In the genomic region with DNA sequence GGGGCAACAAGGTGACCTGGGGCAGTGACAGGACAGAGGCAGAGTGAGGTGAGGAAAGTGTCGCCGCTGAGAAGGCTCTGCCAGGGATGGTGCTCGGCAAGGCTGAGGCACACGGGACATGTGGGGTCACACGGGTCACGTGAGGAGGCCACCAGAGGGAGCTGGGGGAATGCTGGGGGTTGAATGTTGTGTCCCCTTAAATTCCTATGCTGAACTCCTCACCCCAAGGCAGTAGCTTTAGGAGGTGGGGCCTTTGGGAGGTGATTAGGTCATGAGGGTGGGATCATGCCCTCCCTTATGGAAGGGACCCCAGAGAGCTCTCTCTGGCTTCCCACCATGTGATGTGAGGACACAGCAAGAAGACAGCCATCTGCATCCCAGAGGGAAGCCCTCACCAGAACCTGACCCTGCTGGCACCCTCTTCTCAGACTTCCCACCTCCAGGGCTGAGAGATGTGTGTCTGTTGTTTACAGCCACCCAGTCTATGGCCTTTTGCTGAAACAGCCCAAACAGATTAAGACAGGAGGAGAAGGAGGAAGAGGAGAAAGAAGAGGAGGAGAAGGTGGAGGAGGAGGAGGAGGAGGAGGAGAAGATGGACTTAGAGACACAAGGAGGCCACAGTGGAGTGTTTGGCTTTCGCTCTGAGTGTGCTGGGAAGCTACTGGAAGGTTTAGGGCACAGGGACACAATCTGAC, we compare ENCODE assay signal across 1 cellular context.
TF ChIP-seq lines count a peak whose summit lies in the region.

No MANE protein-coding gene starts in this region.

TF ChIP-seq in IMR-90, 13 proteins besides CTCF, POLR2A, EP300 and RAD21 (continued from another document):
- TF ChIP-seq, protein P1, sequence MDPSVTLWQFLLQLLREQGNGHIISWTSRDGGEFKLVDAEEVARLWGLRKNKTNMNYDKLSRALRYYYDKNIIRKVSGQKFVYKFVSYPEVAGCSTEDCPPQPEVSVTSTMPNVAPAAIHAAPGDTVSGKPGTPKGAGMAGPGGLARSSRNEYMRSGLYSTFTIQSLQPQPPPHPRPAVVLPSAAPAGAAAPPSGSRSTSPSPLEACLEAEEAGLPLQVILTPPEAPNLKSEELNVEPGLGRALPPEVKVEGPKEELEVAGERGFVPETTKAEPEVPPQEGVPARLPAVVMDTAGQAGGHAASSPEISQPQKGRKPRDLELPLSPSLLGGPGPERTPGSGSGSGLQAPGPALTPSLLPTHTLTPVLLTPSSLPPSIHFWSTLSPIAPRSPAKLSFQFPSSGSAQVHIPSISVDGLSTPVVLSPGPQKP (IDR thresholded peaks at IDR 0.05; ENCODE audit: borderline replicate concordance, low read depth, low read length), result no peak
- no peak for TF ChIP-seq NFE2L2 (IDR thresholded peaks at IDR 0.05; ENCODE audit: low read depth, low read length)
- no peak for TF ChIP-seq CHD1 (IDR thresholded peaks at IDR 0.05; ENCODE audit: low read depth, low read length)
- TF ChIP-seq, protein P2, sequence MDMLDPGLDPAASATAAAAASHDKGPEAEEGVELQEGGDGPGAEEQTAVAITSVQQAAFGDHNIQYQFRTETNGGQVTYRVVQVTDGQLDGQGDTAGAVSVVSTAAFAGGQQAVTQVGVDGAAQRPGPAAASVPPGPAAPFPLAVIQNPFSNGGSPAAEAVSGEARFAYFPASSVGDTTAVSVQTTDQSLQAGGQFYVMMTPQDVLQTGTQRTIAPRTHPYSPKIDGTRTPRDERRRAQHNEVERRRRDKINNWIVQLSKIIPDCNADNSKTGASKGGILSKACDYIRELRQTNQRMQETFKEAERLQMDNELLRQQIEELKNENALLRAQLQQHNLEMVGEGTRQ (IDR thresholded peaks at IDR 0.05; ENCODE audit: low read depth, low read length), result no peak
- no peak for TF ChIP-seq RCOR1 (IDR thresholded peaks at IDR 0.05; ENCODE audit: insufficient replicate concordance, low read length)
- no peak for TF ChIP-seq CEBPB (IDR thresholded peaks at IDR 0.05; ENCODE audit: low read depth, low read length)
- no peak for TF ChIP-seq FOS (IDR thresholded peaks at IDR 0.05; ENCODE audit: low read depth, low read length)
- no peak for TF ChIP-seq BHLHE40 (IDR thresholded peaks at IDR 0.05; ENCODE audit: low read depth, low read length)
- no peak for TF ChIP-seq RFX5 (IDR thresholded peaks at IDR 0.05; ENCODE audit: low read depth, low read length)
- TF ChIP-seq MXI1 (IDR thresholded peaks at IDR 0.05; ENCODE audit: borderline replicate concordance, low read depth, low read length), result no peak
TF ChIP-seq in IMR-90: peak in this region for 0.
